24 cellular contexts compared by ENCODE assay signal in the genomic region with DNA sequence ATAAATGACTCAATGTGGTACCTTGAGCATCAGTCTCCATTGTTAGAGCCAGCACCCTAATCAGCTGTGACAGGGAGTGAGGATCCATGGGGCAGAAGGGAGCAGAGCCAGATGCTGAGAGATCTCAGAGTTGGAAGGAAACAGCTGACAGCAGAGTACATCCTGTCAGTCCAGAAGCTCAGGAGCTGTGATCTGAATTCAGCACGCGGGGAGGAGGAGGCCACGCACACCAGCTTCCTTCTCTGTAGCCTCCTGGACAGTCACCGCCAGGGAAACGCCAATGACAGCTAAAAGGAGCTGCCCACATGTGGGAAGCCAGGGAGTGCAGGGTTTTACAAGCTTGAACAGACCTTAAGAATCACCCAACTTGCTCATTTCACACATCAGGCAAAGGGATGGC.
"Had no signal": no experiment of that assay in that cellular context is flagged by ENCODE, and none has a peak within 500 bp of the region (broad histone marks: within the 10 kb centered on the region; RNA-seq: fewer than 3 reads in every experiment).

No MANE protein-coding gene starts in this region.

- H3K27me3 ChIP-seq: foreskin keratinocyte, sigmoid colon, testis, uterus had no signal

- H3K4me3 ChIP-seq: coronary artery, lower lobe of right lung, sigmoid colon, testis, uterus had no signal

- H3K27ac ChIP-seq: coronary artery, foreskin keratinocyte, lower lobe of right lung, sigmoid colon, testis, uterus had no signal

- H3K4me1 ChIP-seq: foreskin keratinocyte, lower lobe of right lung, sigmoid colon, testis, uterus had no signal

- H3K36me3 ChIP-seq: lower lobe of right lung, sigmoid colon had no signal

- ATAC-seq: activated CD4-positive, alpha-beta T cell treated with anti-CD3 and anti-CD28 coated beads for 36 hours; foreskin keratinocyte; left lobe of liver; lower lobe of right lung; natural killer cell treated with Interleukin-12 subunit alpha and Interleukin-12 subunit beta and Interleukin-15 and Interleukin-18, amount 100 ng/mL, for 72 hours; T-cell had no signal

- H3K9me3 ChIP-seq: lower lobe of right lung, sigmoid colon, testis, uterus had no signal

- DNase-seq: activated B cell treated with CpG ODN at 0.5 μM for 24 hours; activated CD4-positive, alpha-beta memory T cell treated with anti-CD3 and anti-CD28 coated beads for 36 hours; activated CD4-positive, alpha-beta T cell treated with anti-CD3 and anti-CD28 coated beads for 36 hours; activated naive CD4-positive, alpha-beta T cell treated with Interleukin-2 at 50 U/mL for 16 hours; activated naive CD8-positive, alpha-beta T cell treated with anti-CD3 and anti-CD28 coated beads, Interleukin-2, amount 10 ng/mL, durations not matched to agents 7 days and 5 days; activated T-cell treated with anti-CD3 and anti-CD28 coated beads, Interleukin-2, amount 50 U/mL, for 48 hours; amniotic stem cell; cerebellar nuclear complex; erythroblast; foreskin keratinocyte; kidney; lower lobe of right lung; occipital lobe; sigmoid colon; stimulated activated CD4-positive, alpha-beta T cell treated with anti-CD3 and anti-CD28 coated beads, Interleukin-2, amount 100 ng/mL, for 48 hours; stimulated activated CD8-positive, alpha-beta memory T cell treated with anti-CD3 and anti-CD28 coated beads, Interleukin-4, amount 100 ng/mL, for 48 hours; stimulated activated naive CD4-positive, alpha-beta T cell; T-cell; testis; trophoblast cell; uterus had no signal
